ENCODE assay signal across 21 cellular contexts in the genomic region with DNA sequence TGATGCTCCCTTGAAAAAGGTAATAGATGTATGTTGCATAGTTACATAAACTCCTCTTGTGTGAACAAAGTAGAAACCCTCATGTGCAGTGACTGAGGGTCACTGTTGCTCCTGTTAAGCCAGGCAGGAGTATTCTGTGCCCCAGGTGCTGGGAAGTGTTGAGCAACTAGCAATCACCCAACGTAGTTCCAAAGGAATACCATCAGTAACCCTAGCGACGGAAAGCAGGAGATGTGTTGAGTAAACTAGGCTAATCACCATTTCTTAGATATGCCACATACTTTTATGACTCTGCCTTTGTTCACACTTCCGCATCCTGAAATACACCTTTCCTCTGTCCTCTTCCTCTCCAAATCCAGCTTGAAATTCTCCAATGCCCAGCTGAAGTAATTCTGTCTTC. TPM values are rescaled to one million over a fixed set of nuclear protein-coding genes. Genes with fewer than 3 reads are reported as not detected.
DNase-seq lines count a peak whose midpoint lies in the region; ATAC-seq, FAIRE-seq and TF ChIP-seq lines count a peak whose summit lies in the region.
"Had no signal": no experiment of that assay in that cellular context is flagged by ENCODE, and none has a peak within 500 bp of the region (broad histone marks: within the 10 kb centered on the region; RNA-seq: fewer than 3 reads in every experiment).

No MANE protein-coding gene starts in this region.

- H3K9me3 ChIP-seq in HepG2 (ENCODE audit: low read length) (no peaks in the 10 kb centered on the region), right lobe of liver (no peaks in the 10 kb centered on the region), mucosa of descending colon (no peaks in the 10 kb centered on the region)
- H3K9me3 ChIP-seq: BLaER1 treated with 17β-estradiol and CSF1 and Interleukin-3, amounts not matched to agents 10 nM and 100 nM had no signal

- H3K79me2 ChIP-seq in HepG2 (ENCODE audit: insufficient read depth, low read length) = no peaks in the 10 kb centered on the region

- TF ChIP-seq EP300 in HepG2 (IDR thresholded peaks at IDR 0.05; ENCODE audit: low read depth in 2 of 2, low read length in 2 of 2) = no peak
- no peak for TF ChIP-seq EP300 in HepG2 (CRISPR knock-in tag; IDR thresholded peaks at IDR 0.05; ENCODE audit: borderline replicate concordance)

- CTCF ChIA-PET in HepG2 (lab: Yijun Ruan, JAX; ENCODE audit: low intra/inter-chr PET ratio, low total read pairs) = no interaction called here

- H3K4me2 ChIP-seq in HepG2 (ENCODE audit: low read depth, low read length) = no peak overlapping the region
- H3K4me2 ChIP-seq: BLaER1 treated with 17β-estradiol and CSF1 and Interleukin-3, amounts not matched to agents 10 nM and 100 nM had no signal

- H4K20me1 ChIP-seq in HepG2 (ENCODE audit: insufficient read depth, low read length) = no peaks in the 10 kb centered on the region
- H4K20me1 ChIP-seq: BLaER1 treated with 17β-estradiol and CSF1 and Interleukin-3, amounts not matched to agents 10 nM and 100 nM had no signal

- TF ChIP-seq CTCF in HepG2 (CRISPR knock-in tag; IDR thresholded peaks at IDR 0.05) (no peak), right lobe of liver (IDR thresholded peaks at IDR 0.05) (no peak), mucosa of descending colon (IDR thresholded peaks at IDR 0.05) (no peak)

- H3K4me1 ChIP-seq in HepG2 (ENCODE audit: insufficient read depth, low read length) (peaks cover 26% of the 10 kb centered on the region), right lobe of liver (no peaks in the 10 kb centered on the region), mucosa of descending colon (ENCODE audit: low read depth) (peaks cover 4% of the 10 kb centered on the region)
- H3K4me1 ChIP-seq: BLaER1 treated with 17β-estradiol and CSF1 and Interleukin-3, amounts not matched to agents 10 nM and 100 nM had no signal

- in situ Hi-C loops in HepG2 (cut with HindIII; ENCODE audit: extremely low pct_ligation_motif_present, low pct_unique_long_range_greater_than_20kb) = loop anchor here (10.0 kb wide), 1 partner anchor 65 kb away; no protein-coding TSS in a partner anchor

- BruUV-seq in HepG2 (replicated peaks; lab: Mats Ljungman, UMichigan) = no TSS peak

- no peak overlapping the region for H3K4me3 ChIP-seq in HepG2 (replicated peaks in 1 of 3; ENCODE audit: insufficient read depth in 1 of 3, low read depth in 2 of 3, low read length in 3 of 3)
- no peak overlapping the region for H3K4me3 ChIP-seq in right lobe of liver
- H3K4me3 ChIP-seq in mucosa of descending colon = no peak overlapping the region
- H3K4me3 ChIP-seq: BLaER1 treated with 17β-estradiol and CSF1 and Interleukin-3, amounts not matched to agents 10 nM and 100 nM had no signal

- POLR2A ChIA-PET in HepG2 (lab: Yijun Ruan, JAX) = no interaction called here

- ATAC-seq in HepG2 (no peak), right lobe of liver (no peak), mucosa of descending colon (peak; percentile 91), HG02678 (IDR thresholded peaks at IDR 0.05; ENCODE audit: unreplicated experiment) (no peak), HG03159 (IDR thresholded peaks at IDR 0.05; ENCODE audit: unreplicated experiment) (no peak)

- H3K27ac ChIP-seq in HepG2 (ENCODE audit: extremely low read length, insufficient read depth, low read length) (no peak overlapping the region), right lobe of liver (no peak overlapping the region)
- H3K27ac ChIP-seq: BLaER1 treated with 17β-estradiol and CSF1 and Interleukin-3, amounts not matched to agents 10 nM and 100 nM had no signal

- no peaks in the 10 kb centered on the region for H3K27me3 ChIP-seq in HepG2 (ENCODE audit: control insufficient read depth in 1 of 2, insufficient read depth in 2 of 2, low read length in 2 of 2)
- H3K27me3 ChIP-seq in right lobe of liver = no peaks in the 10 kb centered on the region
- H3K27me3 ChIP-seq: BLaER1 treated with 17β-estradiol and CSF1 and Interleukin-3, amounts not matched to agents 10 nM and 100 nM had no signal

- no peak for TF ChIP-seq RAD21 in HepG2 (CRISPR knock-in tag; IDR thresholded peaks at IDR 0.05)

- H2AFZ ChIP-seq in HepG2 (ENCODE audit: low read length) = no peak overlapping the region

- intact Hi-C loops in HepG2 (cut with micrococcal nuclease; ENCODE audit: unreplicated experiment) = no loop called here
- intact Hi-C loops in right lobe of liver (cut with DNase I) = no loop called here
- intact Hi-C loops in mucosa of descending colon (cut with DNase I, micrococcal nuclease) = no loop called here

- TF ChIP-seq POLR2A in HepG2 (IDR thresholded peaks at IDR 0.05; ENCODE audit: insufficient read depth in 1 of 2, low read depth in 2 of 2, low read length in 2 of 2) = no peak
- no peak for TF ChIP-seq POLR2A in right lobe of liver (IDR thresholded peaks at IDR 0.05)

- FAIRE-seq in HepG2 (lab: Jason Lieb, UNC) (no peak), colon (lab: Jason Lieb, UNC) (peak; percentile 72)
- FAIRE-seq: GM12892, GM19239, HTR-8/SVneo had no signal

- DNase-seq in HepG2 (ENCODE audit: low spot score) = no peak
- no peak for DNase-seq in right lobe of liver
- peak in 1 of 3 donors; percentile 28 for DNase-seq in mucosa of descending colon
- DNase-seq in DMS79 (lab: John Stamatoyannopoulos, UW) = no peak
- DNase-seq in stimulated activated CD4-positive, alpha-beta T cell treated with anti-CD3 and anti-CD28 coated beads, Interleukin-1b, Interleukin-23, amount 100 ng/mL, for 48 hours = no peak
- DNase-seq: ACHN; Calu3; CD4-positive, CD25-positive, alpha-beta regulatory T cell; DMS79 treated with DMSO at 0.1 percent for 48 hours; EL; GDM1; GOT3; H9; IMR-90 had no signal

- H3K36me3 ChIP-seq in HepG2 (replicated peaks in 1 of 2; ENCODE audit: control insufficient read depth in 1 of 2, insufficient read depth in 2 of 2, low read length in 2 of 2) (no peaks in the 10 kb centered on the region), right lobe of liver (no peaks in the 10 kb centered on the region), mucosa of descending colon (ENCODE audit: low read depth) (no peaks in the 10 kb centered on the region)
- H3K36me3 ChIP-seq: BLaER1 treated with 17β-estradiol and CSF1 and Interleukin-3, amounts not matched to agents 10 nM and 100 nM had no signal

- WGBS in HepG2 (ENCODE audit: low lambda C conversion rate) = 38% methylated on average over 4 of the region's 4 CpGs
- 65% methylated on average over 4 of the region's 4 CpGs for WGBS in right lobe of liver (ENCODE audit: insufficient coverage, low coverage, low lambda C conversion rate, missing lambda C conversion rate)

- no peak overlapping the region for H3K9ac ChIP-seq in HepG2 (ENCODE audit: insufficient read depth, low read depth, low read length)
- H3K9ac ChIP-seq: BLaER1 treated with 17β-estradiol and CSF1 and Interleukin-3, amounts not matched to agents 10 nM and 100 nM had no signal

TF ChIP-seq in HepG2, 621 proteins besides CTCF, POLR2A, EP300 and RAD21 (continues in another document):
- 0 out of 2 replicates have a peak, but pooled peaks have one; percentile 0 for TF ChIP-seq CEBPB (IDR thresholded peaks at IDR 0.05; ENCODE audit: borderline replicate concordance, low read depth, low read length)
- no peak for TF ChIP-seq CHD2 (IDR thresholded peaks at IDR 0.05; ENCODE audit: low read depth, low read length)
- TF ChIP-seq CEBPG (CRISPR knock-in tag; IDR thresholded peaks at IDR 0.05) = 0 out of 2 replicates have a peak, but pooled peaks have one; percentile 17

RNA-seq across cellular contexts. Expression of a gene that starts 50.9 kb away (rescaled TPM):
- total RNA-seq in HepG2 (2016; rRNA removed; fragmentation: Illumina TruSeq; extraction: Trizol) = 27.2 and 35.8 TPM in 2 replicates
- 4.2 and 5.3 TPM in 2 replicates for total RNA-seq in HepG2 (2016; cell fraction: cytosol; rRNA removed; fragmentation: Illumina TruSeq; extraction: Trizol; ENCODE audit: low read depth)
- total RNA-seq in HepG2 (2016; cell fraction: insoluble cytoplasmic fraction; rRNA removed; fragmentation: Illumina TruSeq; extraction: Trizol) = 28.1 and 29.2 TPM in 2 replicates
- total RNA-seq in HepG2 (2016; cell fraction: membrane; rRNA removed; fragmentation: Illumina TruSeq; extraction: Trizol) = 18.8 and 21.0 TPM in 2 replicates
- 39.7 and 44.2 TPM in 2 replicates for total RNA-seq in HepG2 (2016; cell fraction: nucleus; rRNA removed; fragmentation: Illumina TruSeq; extraction: Trizol)
- 46.0 and 59.8 TPM in 2 replicates for polyA plus RNA-seq in HepG2 (2011; rRNA removed)
- polyA plus RNA-seq in HepG2 (2011; cell fraction: cytosol; rRNA removed) = 26.3 and 35.4 TPM in 2 replicates
- polyA plus RNA-seq in HepG2 (2011; cell fraction: nucleus; rRNA removed) = 64.3 and 66.3 TPM in 2 replicates
- polyA plus RNA-seq in HepG2 (2012) = 33.8 and 46.3 TPM in 2 replicates
- 2.9 and 3.0 TPM in 2 replicates for polyA plus RNA-seq in HepG2 (2016; cell fraction: cytosol; fragmentation: Illumina TruSeq; extraction: Trizol; ENCODE audit: low read depth)
- polyA plus RNA-seq in HepG2 (2016; cell fraction: insoluble cytoplasmic fraction; fragmentation: Illumina TruSeq; extraction: Trizol; ENCODE audit: low read depth) = 36.1 and 39.7 TPM in 2 replicates
- 14.1 and 15.1 TPM in 2 replicates for polyA plus RNA-seq in HepG2 (2016; cell fraction: membrane; fragmentation: Illumina TruSeq; extraction: Trizol; ENCODE audit: low read depth)
- 82.5 and 98.3 TPM in 2 replicates for polyA plus RNA-seq in HepG2 (2016; cell fraction: nucleus; fragmentation: Illumina TruSeq; extraction: Trizol; ENCODE audit: insufficient read depth, low read depth)
- polyA minus RNA-seq in HepG2 (2011; rRNA and poly(A)+ RNA removed; ENCODE audit: low replicate concordance) = 32.7 and 35.7 TPM in 2 replicates
- 26.5 and 28.4 TPM in 2 replicates for polyA minus RNA-seq in HepG2 (2011; cell fraction: cytosol; rRNA and poly(A)+ RNA removed)
- 91.2 and 95.0 TPM in 2 replicates for polyA minus RNA-seq in HepG2 (2011; cell fraction: nucleus; rRNA and poly(A)+ RNA removed)
- total RNA-seq in right lobe of liver = 10 to 100 TPM; 17.1 to 38.6 (median 23.6) TPM
- total RNA-seq in mucosa of descending colon = 10 to 100 TPM; 18.6 to 20.7 (median 20.1) TPM
